ENCODE assay signal across 24 cellular contexts in the genomic region with DNA sequence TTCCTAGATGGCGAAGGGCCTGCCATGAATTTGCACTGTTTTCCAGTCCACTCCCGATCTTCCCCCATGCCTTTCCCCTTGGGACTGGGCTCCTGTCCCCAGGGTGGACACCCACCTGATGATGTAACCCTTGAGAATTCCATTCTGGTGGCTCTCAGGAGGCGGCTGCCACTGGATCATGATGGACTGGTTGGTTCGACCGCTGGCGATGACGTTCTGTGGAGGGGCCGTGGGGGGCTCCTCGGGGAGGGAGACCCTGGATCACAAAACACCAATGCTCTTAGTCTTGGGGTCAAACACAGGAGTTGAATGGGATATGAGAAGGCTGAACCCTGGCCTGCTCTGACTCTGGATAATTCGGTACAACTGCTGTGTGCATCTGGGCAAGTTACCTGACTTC.
DNase-seq lines count a peak whose midpoint lies in the region; ATAC-seq, FAIRE-seq and TF ChIP-seq lines count a peak whose summit lies in the region.
"Had no signal": no experiment of that assay in that cellular context is flagged by ENCODE, and none has a peak within 500 bp of the region (broad histone marks: within the 10 kb centered on the region; RNA-seq: fewer than 3 reads in every experiment).

No MANE protein-coding gene starts in this region.

- no peak for TF ChIP-seq CTCF in HepG2 (CRISPR knock-in tag; IDR thresholded peaks at IDR 0.05)
- no peak for TF ChIP-seq CTCF in right lobe of liver (IDR thresholded peaks at IDR 0.05)
- no peak for TF ChIP-seq CTCF in kidney (IDR thresholded peaks at IDR 0.05; ENCODE audit: borderline replicate concordance, extremely low read depth, insufficient read depth)

- TF ChIP-seq POLR2A in HepG2 (IDR thresholded peaks at IDR 0.05; ENCODE audit: insufficient read depth in 1 of 2, low read depth in 2 of 2, low read length in 2 of 2) (no peak), right lobe of liver (IDR thresholded peaks at IDR 0.05) (no peak)

- BruUV-seq in HepG2 (replicated peaks; lab: Mats Ljungman, UMichigan), result no TSS peak

- POLR2A ChIA-PET in HepG2 (lab: Yijun Ruan, JAX), result no interaction called here

- H3K9ac ChIP-seq in HepG2 (ENCODE audit: insufficient read depth, low read depth, low read length) (no peak overlapping the region), kidney (ENCODE audit: low read length in 2 of 2) (no peak overlapping the region)
- H3K9ac ChIP-seq: BLaER1 treated with 17β-estradiol and CSF1 and Interleukin-3, amounts not matched to agents 10 nM and 100 nM; GM23248 had no signal

- H3K4me1 ChIP-seq in HepG2 (ENCODE audit: insufficient read depth, low read length) (no peaks in the 10 kb centered on the region), right lobe of liver (no peaks in the 10 kb centered on the region), kidney (ENCODE audit: control insufficient read depth in 1 of 2, insufficient read depth in 1 of 2, low read depth in 1 of 2, low read length in 2 of 2) (no peaks in the 10 kb centered on the region)
- H3K4me1 ChIP-seq: A549; BE2C; BLaER1 treated with 17β-estradiol and CSF1 and Interleukin-3, amounts not matched to agents 10 nM and 100 nM had no signal

- H4K20me1 ChIP-seq in HepG2 (ENCODE audit: insufficient read depth, low read length), result no peaks in the 10 kb centered on the region
- H4K20me1 ChIP-seq: BLaER1 treated with 17β-estradiol and CSF1 and Interleukin-3, amounts not matched to agents 10 nM and 100 nM had no signal

- CTCF ChIA-PET in HepG2 (lab: Yijun Ruan, JAX; ENCODE audit: low intra/inter-chr PET ratio, low total read pairs), result no interaction called here

- in situ Hi-C loops in HepG2 (cut with HindIII; ENCODE audit: extremely low pct_ligation_motif_present, low pct_unique_long_range_greater_than_20kb), result no loop called here

- TF ChIP-seq RAD21 in HepG2 (CRISPR knock-in tag; IDR thresholded peaks at IDR 0.05), result no peak

- no peak for TF ChIP-seq EP300 in HepG2 (IDR thresholded peaks at IDR 0.05; ENCODE audit: low read depth in 2 of 2, low read length in 2 of 2)
- no peak for TF ChIP-seq EP300 in HepG2 (CRISPR knock-in tag; IDR thresholded peaks at IDR 0.05; ENCODE audit: borderline replicate concordance)

- 61% methylated on average over 10 of the region's 10 CpGs for WGBS in HepG2 (ENCODE audit: low lambda C conversion rate)
- 54% methylated on average over 6 of the region's 10 CpGs for WGBS in right lobe of liver (ENCODE audit: insufficient coverage, low coverage, low lambda C conversion rate, missing lambda C conversion rate)

- no peaks in the 10 kb centered on the region for H3K79me2 ChIP-seq in HepG2 (ENCODE audit: insufficient read depth, low read length)

- intact Hi-C loops in HepG2 (cut with micrococcal nuclease; ENCODE audit: unreplicated experiment) (no loop called here), right lobe of liver (cut with DNase I) (no loop called here), kidney (cut with DNase I) (no loop called here), posterior vena cava (cut with DNase I) (no loop called here)

- no peak for DNase-seq in HepG2 (ENCODE audit: low spot score)
- DNase-seq in right lobe of liver, result no peak
- DNase-seq in kidney, result peak; percentile 49
- DNase-seq in posterior vena cava (ENCODE audit: low spot score), result peak; percentile 16
- DNase-seq in NCI-H1092 (lab: John Stamatoyannopoulos, UW), result no peak
- DNase-seq: 8988T; ACHN; AML-193; BE2C; Calu3; CD4-positive, alpha-beta T cell; CD8-positive, alpha-beta memory T cell; COR-L47; DMS153; DND-41; GM23248; H9 had no signal

- no peak overlapping the region for H2AFZ ChIP-seq in HepG2 (ENCODE audit: low read length)
- H2AFZ ChIP-seq: GM23248 had no signal

- H3K27me3 ChIP-seq in HepG2 (ENCODE audit: control insufficient read depth in 1 of 2, insufficient read depth in 2 of 2, low read length in 2 of 2) (peaks cover 7 to 40% of the 10 kb centered on the region in 2 experiments), right lobe of liver (no peaks in the 10 kb centered on the region)
- H3K27me3 ChIP-seq: BE2C; BLaER1 treated with 17β-estradiol and CSF1 and Interleukin-3, amounts not matched to agents 10 nM and 100 nM had no signal

- H3K4me3 ChIP-seq in HepG2 (replicated peaks in 1 of 3; ENCODE audit: insufficient read depth in 1 of 3, low read depth in 2 of 3, low read length in 3 of 3), result no peak overlapping the region
- no peak overlapping the region for H3K4me3 ChIP-seq in right lobe of liver
- no peak overlapping the region for H3K4me3 ChIP-seq in kidney (ENCODE audit: low read length in 2 of 2)
- H3K4me3 ChIP-seq: A549; BLaER1 treated with 17β-estradiol and CSF1 and Interleukin-3, amounts not matched to agents 10 nM and 100 nM; GM23248 had no signal

- FAIRE-seq in HepG2 (lab: Jason Lieb, UNC) (no peak), kidney (lab: Jason Lieb, UNC) (no peak)
- FAIRE-seq: A549, G401.6, GM12892 had no signal

- H3K36me3 ChIP-seq in HepG2 (replicated peaks in 1 of 2; ENCODE audit: control insufficient read depth in 1 of 2, insufficient read depth in 2 of 2, low read length in 2 of 2) (no peaks in the 10 kb centered on the region), right lobe of liver (no peaks in the 10 kb centered on the region), kidney (ENCODE audit: control insufficient read depth in 1 of 2, insufficient read depth in 2 of 2, low read length in 2 of 2) (no peaks in the 10 kb centered on the region)
- H3K36me3 ChIP-seq: BE2C had no signal

- H3K27ac ChIP-seq in HepG2 (ENCODE audit: extremely low read length, insufficient read depth, low read length), result no peak overlapping the region
- H3K27ac ChIP-seq in right lobe of liver, result no peak overlapping the region
- no peak overlapping the region for H3K27ac ChIP-seq in kidney (ENCODE audit: low read depth in 2 of 2, low read length in 2 of 2)
- H3K27ac ChIP-seq: A549; BLaER1 treated with 17β-estradiol and CSF1 and Interleukin-3, amounts not matched to agents 10 nM and 100 nM; GM23248 had no signal

- no peak overlapping the region for H3K4me2 ChIP-seq in HepG2 (ENCODE audit: low read depth, low read length)
- H3K4me2 ChIP-seq: A549; BLaER1 treated with 17β-estradiol and CSF1 and Interleukin-3, amounts not matched to agents 10 nM and 100 nM had no signal

- H3K9me3 ChIP-seq in HepG2 (ENCODE audit: low read length) (no peaks in the 10 kb centered on the region), right lobe of liver (no peaks in the 10 kb centered on the region), kidney (ENCODE audit: control insufficient read depth in 1 of 2, low read length in 2 of 2) (no peaks in the 10 kb centered on the region)
- H3K9me3 ChIP-seq: A549; BE2C; BLaER1 treated with 17β-estradiol and CSF1 and Interleukin-3, amounts not matched to agents 10 nM and 100 nM had no signal

- ATAC-seq in HepG2 (no peak), right lobe of liver (no peak), esophagus mucosa (no peak), GM21515 (IDR thresholded peaks at IDR 0.05; ENCODE audit: unreplicated experiment) (no peak)
- ATAC-seq: A549, HCT116 had no signal

TF ChIP-seq in HepG2, 621 proteins besides CTCF, POLR2A, EP300 and RAD21:
- no peak for TF ChIP-seq PAF1 (CRISPR knock-in tag; IDR thresholded peaks at IDR 0.05)
- TF ChIP-seq ZNF768 (CRISPR knock-in tag; IDR thresholded peaks at IDR 0.05), result peak; percentile 47; the same call in 1 of the 2 replicates
- TF ChIP-seq HIC2 (CRISPR knock-in tag; IDR thresholded peaks at IDR 0.05; ENCODE audit: low read depth), result no peak
- no peak for TF ChIP-seq FOXA1 (IDR thresholded peaks at IDR 0.05)
- TF ChIP-seq FOXA1 (CRISPR knock-in tag; IDR thresholded peaks at IDR 0.05), result no peak
- TF ChIP-seq, protein P1, sequence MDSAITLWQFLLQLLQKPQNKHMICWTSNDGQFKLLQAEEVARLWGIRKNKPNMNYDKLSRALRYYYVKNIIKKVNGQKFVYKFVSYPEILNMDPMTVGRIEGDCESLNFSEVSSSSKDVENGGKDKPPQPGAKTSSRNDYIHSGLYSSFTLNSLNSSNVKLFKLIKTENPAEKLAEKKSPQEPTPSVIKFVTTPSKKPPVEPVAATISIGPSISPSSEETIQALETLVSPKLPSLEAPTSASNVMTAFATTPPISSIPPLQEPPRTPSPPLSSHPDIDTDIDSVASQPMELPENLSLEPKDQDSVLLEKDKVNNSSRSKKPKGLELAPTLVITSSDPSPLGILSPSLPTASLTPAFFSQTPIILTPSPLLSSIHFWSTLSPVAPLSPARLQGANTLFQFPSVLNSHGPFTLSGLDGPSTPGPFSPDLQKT (CRISPR knock-in tag; IDR thresholded peaks at IDR 0.05; ENCODE audit: borderline replicate concordance), result no peak

Comparison
In these comparisons a context has a peak if more than half of its experiments do, and no peak if none do; other contexts are left out.
1. DNase-seq: peak in kidney (single experiment) and posterior vena cava (single experiment); none in HepG2 (single experiment), right lobe of liver (0 of 3) and NCI-H1092 (single experiment).